Comparison of ENCODE assay signal across 2 cellular contexts in genomic region chr3:109819786-109820185, GRCh38.
TF ChIP-seq lines count a peak whose summit lies in the region.

No MANE protein-coding gene starts in this region.

TF ChIP-seq in GM23338, 12 proteins besides CTCF, POLR2A, EP300 and RAD21:
- TF ChIP-seq REST (IDR thresholded peaks at IDR 0.05; ENCODE audit: unreplicated experiment) (no peak), ZNF331 (CRISPR knock-in tag; IDR thresholded peaks at IDR 0.05; ENCODE audit: low read depth) (no peak), CREB1 (CRISPR knock-in tag; IDR thresholded peaks at IDR 0.05; ENCODE audit: low read depth) (no peak), STAT1 (IDR thresholded peaks at IDR 0.05; ENCODE audit: unreplicated experiment) (no peak), EZH2 (IDR thresholded peaks at IDR 0.05; ENCODE audit: low read depth, unreplicated experiment) (no peak), EZH2phosphoT487 (IDR thresholded peaks at IDR 0.05; ENCODE audit: unreplicated experiment) (no peak), ZNF462 (CRISPR knock-in tag; IDR thresholded peaks at IDR 0.05) (no peak), ZNF114 (CRISPR knock-in tag; IDR thresholded peaks at IDR 0.05) (no peak), JUNB (IDR thresholded peaks at IDR 0.05; ENCODE audit: unreplicated experiment) (no peak), POLR2AphosphoS5 (IDR thresholded peaks at IDR 0.05; ENCODE audit: low read depth) (no peak), NANOG (IDR thresholded peaks at IDR 0.05; ENCODE audit: borderline replicate concordance) (no peak)
- TF ChIP-seq, protein P1, sequence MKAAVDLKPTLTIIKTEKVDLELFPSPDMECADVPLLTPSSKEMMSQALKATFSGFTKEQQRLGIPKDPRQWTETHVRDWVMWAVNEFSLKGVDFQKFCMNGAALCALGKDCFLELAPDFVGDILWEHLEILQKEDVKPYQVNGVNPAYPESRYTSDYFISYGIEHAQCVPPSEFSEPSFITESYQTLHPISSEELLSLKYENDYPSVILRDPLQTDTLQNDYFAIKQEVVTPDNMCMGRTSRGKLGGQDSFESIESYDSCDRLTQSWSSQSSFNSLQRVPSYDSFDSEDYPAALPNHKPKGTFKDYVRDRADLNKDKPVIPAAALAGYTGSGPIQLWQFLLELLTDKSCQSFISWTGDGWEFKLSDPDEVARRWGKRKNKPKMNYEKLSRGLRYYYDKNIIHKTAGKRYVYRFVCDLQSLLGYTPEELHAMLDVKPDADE (IDR thresholded peaks at IDR 0.05): no peak

TF ChIP-seq in neural cell, 6 proteins besides CTCF, POLR2A, EP300 and RAD21 (continued from another document):
- no peak for TF ChIP-seq REST (IDR thresholded peaks at IDR 0.05; ENCODE audit: borderline replicate concordance)
TF ChIP-seq in neural cell: peak in this region for 0.
